Comparison of ENCODE assay signal across 8 cellular contexts in the genomic region with DNA sequence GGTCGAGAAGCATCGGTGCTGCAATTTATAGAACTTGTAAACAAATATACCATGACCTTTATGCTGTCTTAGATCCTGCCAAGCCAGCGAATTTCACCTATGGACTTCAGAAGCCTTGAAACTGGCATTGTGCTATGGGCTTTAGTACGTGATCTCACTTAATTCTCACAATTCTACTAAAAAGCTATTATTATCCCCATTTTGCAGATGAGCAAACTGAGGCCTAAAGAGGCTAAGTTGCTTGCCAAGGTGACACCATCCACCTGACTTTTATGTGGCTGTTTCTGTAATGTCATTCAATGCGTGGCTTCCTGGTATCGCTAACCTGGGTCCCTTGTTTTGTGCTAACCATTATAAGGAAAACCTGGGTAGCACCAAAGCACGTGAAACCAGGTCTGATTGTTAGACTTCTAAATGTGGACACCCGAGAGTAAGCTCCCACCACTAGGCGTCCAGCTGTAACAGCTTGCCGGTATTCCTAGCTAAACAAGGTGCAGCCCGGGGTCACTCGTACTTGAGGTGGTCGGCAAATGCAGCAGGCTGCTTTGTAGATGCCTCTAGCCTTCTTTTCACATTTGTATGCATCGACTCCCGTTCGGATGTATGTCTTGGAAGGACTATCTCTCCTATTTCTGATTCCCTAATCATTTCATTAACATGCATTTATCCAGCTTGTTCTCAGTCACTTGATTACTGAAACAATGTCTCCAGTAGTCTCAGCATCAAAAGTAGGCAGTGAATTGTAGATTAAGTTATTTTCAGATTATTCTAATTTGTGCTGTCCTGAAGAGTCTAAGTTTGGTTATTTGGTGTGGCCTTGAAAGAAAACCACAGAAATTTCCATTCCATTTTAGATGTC. TPM values are rescaled to one million over a fixed set of nuclear protein-coding genes. Genes with fewer than 3 reads are reported as not detected.
DNase-seq lines count a peak whose midpoint lies in the region; ATAC-seq, FAIRE-seq and TF ChIP-seq lines count a peak whose summit lies in the region.

No MANE protein-coding gene starts in this region.

- no peaks in the 10 kb centered on the region for H3K9me3 ChIP-seq in lung (ENCODE audit: control insufficient read depth in 2 of 2, insufficient read depth in 1 of 2, low read length in 1 of 2)
- no peaks in the 10 kb centered on the region for H3K9me3 ChIP-seq in transverse colon

- WGBS in lung, 2 donors = 70 to 75% methylated on average over 16 of the region's 16 CpGs
- WGBS in transverse colon (ENCODE audit: low coverage in 1 of 2), 2 donors = 21 to 42% methylated on average over 9 to 16 of the region's 16 CpGs

- FAIRE-seq in bronchial epithelial cell (lab: Jason Lieb, UNC) = no peak

- intact Hi-C loops in transverse colon (cut with DNase I; ENCODE audit: low total_unique reads) = loop anchor here (10.0 kb wide), 1 partner anchor 92 kb away; no protein-coding TSS in a partner anchor

- TF ChIP-seq EP300 in transverse colon (IDR thresholded peaks at IDR 0.05; ENCODE audit: low read depth) = no peak

- TF ChIP-seq POLR2A in NB4 (IDR thresholded peaks at IDR 0.05; ENCODE audit: extremely low read depth, insufficient read length) = no peak
- no peak for TF ChIP-seq POLR2A in transverse colon (IDR thresholded peaks at IDR 0.05)

- H3K27me3 ChIP-seq in bronchial epithelial cell (ENCODE audit: control insufficient read depth, insufficient read depth, low read length) (peaks cover 1% of the 10 kb centered on the region), lung (ENCODE audit: control insufficient read depth, insufficient read depth) (no peaks in the 10 kb centered on the region), transverse colon (no peaks in the 10 kb centered on the region)

- in situ Hi-C loops in transverse colon (cut with MboI; ENCODE audit: low pct_ligation_motif_present in 1 of 4, low pct_unique_long_range_greater_than_20kb in 1 of 4, low sequenced_read_pairs in 3 of 4) = no loop called here

- TF ChIP-seq CTCF in NB4 (IDR thresholded peaks at IDR 0.05; ENCODE audit: low read depth, low read length) (no peak), bronchial epithelial cell (IDR thresholded peaks at IDR 0.05; ENCODE audit: insufficient read depth, low read length, severe bottlenecking) (no peak), lung (IDR thresholded peaks at IDR 0.05; ENCODE audit: control extremely low read depth, extremely low read depth) (no peak), transverse colon (IDR thresholded peaks at IDR 0.05) (peak in 4 of 5 experiments; percentile 28 to 61 (median 48))

- H3K36me3 ChIP-seq in bronchial epithelial cell (ENCODE audit: control insufficient read depth, insufficient read depth, low read length) (no peaks in the 10 kb centered on the region), lung (ENCODE audit: control insufficient read depth in 2 of 2, insufficient read depth in 2 of 2, low read length in 2 of 2) (no peaks in the 10 kb centered on the region), transverse colon (no peaks in the 10 kb centered on the region)

- ATAC-seq in lung (ENCODE audit: insufficient read depth, low FRiP score) (no peak), HG03439 (IDR thresholded peaks at IDR 0.05; ENCODE audit: unreplicated experiment) (no peak), esophagus mucosa (no peak)

- H3K4me1 ChIP-seq in lung (ENCODE audit: control insufficient read depth in 2 of 2, insufficient read depth in 2 of 2, low read length in 2 of 2) = peaks cover 7% of the 10 kb centered on the region in 2 donors
- H3K4me1 ChIP-seq in transverse colon = peaks cover 10 to 53% (median 35%) of the 10 kb centered on the region in 4 donors

- peak overlapping the region; percentile 62 for H3K4me3 ChIP-seq in NB4 (ENCODE audit: low read depth, low read length)
- peak overlapping the region; percentile 95 for H3K4me3 ChIP-seq in bronchial epithelial cell (ENCODE audit: low read depth, low read length)
- peak overlapping the region; percentile 68 for H3K4me3 ChIP-seq in lung
- peak overlapping the region; percentile 64 to 94 (median 82) for H3K4me3 ChIP-seq in transverse colon

- DNase-seq in ELR (ENCODE audit: low read depth) (peak; percentile 84), NB4 (ENCODE audit: low read depth) (peak; percentile 20), bronchial epithelial cell (ENCODE audit: low read depth) (no peak), lung (ENCODE audit: low spot score) (no peak), transverse colon (peak; percentile 48)
- no peak for DNase-seq in stimulated activated CD4-positive, alpha-beta T cell treated with anti-CD3 and anti-CD28 coated beads, Interleukin-4, amount 100 ng/mL, for 24 hours

- peak overlapping the region in 1 of 2 donors; percentile 93 for H3K27ac ChIP-seq in lung (ENCODE audit: low read depth in 1 of 2, low read length in 1 of 2)
- H3K27ac ChIP-seq in transverse colon = peak overlapping the region; percentile 85 to 94 (median 90)

RNA-seq across cellular contexts. Expression of a gene that starts 1.1 kb away (rescaled TPM):
- 7.4 and 8.2 TPM in 2 replicates for total RNA-seq in bronchial epithelial cell
- 1 to 10 TPM; 5.7 to 8.8 TPM for total RNA-seq in lung
- polyA plus RNA-seq in lung = 1 to 10 TPM; 3.4 to 4.0 TPM
- 10 to 100 TPM; 27.8 to 42.6 (median 31.8) TPM for total RNA-seq in transverse colon
- 12.9 TPM for total RNA-seq in esophagus mucosa

Comparison
In these comparisons a context has a peak if more than half of its experiments do, and no peak if none do; other contexts are left out.
1. DNase-seq: peak in ELR (single experiment), NB4 (single experiment) and transverse colon (single experiment); none in bronchial epithelial cell (single experiment), lung (single experiment) and stimulated activated CD4-positive, alpha-beta T cell treated with anti-CD3 and anti-CD28 coated beads, Interleukin-4, amount 100 ng/mL, for 24 hours (single experiment).
2. CTCF ChIP-seq: peak in transverse colon (4 of 5); none in NB4 (single experiment), bronchial epithelial cell (single experiment) and lung (single experiment).
3. Peak in every context shown above with its lines, with median percentiles within 50 percentile points of each other: H3K4me3 ChIP-seq.